ENCODE assay signal across 8 cellular contexts in genomic region chr21:42002421-42002958, GRCh38. TPM values are rescaled to one million over a fixed set of nuclear protein-coding genes. Genes with fewer than 3 reads are reported as not detected.
DNase-seq lines count a peak whose midpoint lies in the region; ATAC-seq, FAIRE-seq and TF ChIP-seq lines count a peak whose summit lies in the region.

No MANE protein-coding gene starts in this region.

- no peaks in the 10 kb centered on the region for H3K4me1 ChIP-seq in right lobe of liver

- ATAC-seq in HG02885 (IDR thresholded peaks at IDR 0.05; ENCODE audit: poor library complexity, unreplicated experiment) (peak; percentile 88), right lobe of liver (no peak)

- DNase-seq in GM18507 (ENCODE audit: extremely low spot score, insufficient read length, low read depth) (no peak), epithelial cell of proximal tubule (ENCODE audit: low read depth) (peak; percentile 13), middle frontal gyrus (ENCODE audit: extremely low spot score, low spot score) (no peak), NCI-H774 (lab: John Stamatoyannopoulos, UW) (no peak), right lobe of liver (no peak)
- peak; percentile 74 to 80 for DNase-seq in activated CD4-positive, alpha-beta T cell treated with anti-CD3 and anti-CD28 coated beads for 4 hours
- DNase-seq in stimulated activated CD8-positive, alpha-beta memory T cell treated with anti-CD3 and anti-CD28 coated beads, Interleukin-4, amount 100 ng/mL, for 24 hours (ENCODE audit: low read depth), result peak; percentile 42

- no peak for TF ChIP-seq POLR2A in right lobe of liver (IDR thresholded peaks at IDR 0.05)

- H3K4me3 ChIP-seq in epithelial cell of proximal tubule (ENCODE audit: low read depth, low read length) (no peak overlapping the region), right lobe of liver (no peak overlapping the region)

- H3K9me3 ChIP-seq in right lobe of liver, result no peaks in the 10 kb centered on the region

- FAIRE-seq in GM18507 (lab: Jason Lieb, UNC), result peak; percentile 86

- intact Hi-C loops in right lobe of liver (cut with DNase I), result no loop called here

- 80% methylated on average over 9 of the region's 14 CpGs for WGBS in right lobe of liver (ENCODE audit: insufficient coverage, low coverage, low lambda C conversion rate, missing lambda C conversion rate)

- peaks cover 0 to 4% (median 2%) of the 10 kb centered on the region in 4 donors for H3K36me3 ChIP-seq in right lobe of liver

- TF ChIP-seq CTCF in epithelial cell of proximal tubule (conservative IDR thresholded peaks at IDR 0.05; ENCODE audit: low read depth, low read length) (no peak), right lobe of liver (IDR thresholded peaks at IDR 0.05) (no peak)

- no peaks in the 10 kb centered on the region for H3K27me3 ChIP-seq in right lobe of liver

- H3K27ac ChIP-seq in right lobe of liver, result no peak overlapping the region

RNA-seq across cellular contexts. Expression of gene ZBTB21, which starts 7.7 kb away (rescaled TPM):
- total RNA-seq in epithelial cell of proximal tubule, result 4.9 and 6.3 TPM in 2 replicates
- total RNA-seq in right lobe of liver, result 10 to 100 TPM in 4 of 6 experiments, 1 to 10 TPM in 2; 3.0 to 28.5 (median 11.2) TPM

RNA-seq across cellular contexts. Expression of gene C2CD2, which starts 48.7 kb away (rescaled TPM):
- 7.1 and 7.6 TPM in 2 replicates for total RNA-seq in epithelial cell of proximal tubule
- total RNA-seq in right lobe of liver, result 10 to 100 TPM in 1 of 6 experiments, 1 to 10 TPM in 5; 7.3 to 11.4 (median 8.3) TPM

Comparison
In these comparisons a context has a peak if more than half of its experiments do, and no peak if none do; other contexts are left out.
1. DNase-seq: peak in activated CD4-positive, alpha-beta T cell treated with anti-CD3 and anti-CD28 coated beads for 4 hours (2 of 2), epithelial cell of proximal tubule (single experiment) and stimulated activated CD8-positive, alpha-beta memory T cell treated with anti-CD3 and anti-CD28 coated beads, Interleukin-4, amount 100 ng/mL, for 24 hours (single experiment); none in GM18507 (single experiment), middle frontal gyrus (single experiment), NCI-H774 (single experiment) and right lobe of liver (0 of 3).